8 cellular contexts compared by ENCODE assay signal in the genomic region with DNA sequence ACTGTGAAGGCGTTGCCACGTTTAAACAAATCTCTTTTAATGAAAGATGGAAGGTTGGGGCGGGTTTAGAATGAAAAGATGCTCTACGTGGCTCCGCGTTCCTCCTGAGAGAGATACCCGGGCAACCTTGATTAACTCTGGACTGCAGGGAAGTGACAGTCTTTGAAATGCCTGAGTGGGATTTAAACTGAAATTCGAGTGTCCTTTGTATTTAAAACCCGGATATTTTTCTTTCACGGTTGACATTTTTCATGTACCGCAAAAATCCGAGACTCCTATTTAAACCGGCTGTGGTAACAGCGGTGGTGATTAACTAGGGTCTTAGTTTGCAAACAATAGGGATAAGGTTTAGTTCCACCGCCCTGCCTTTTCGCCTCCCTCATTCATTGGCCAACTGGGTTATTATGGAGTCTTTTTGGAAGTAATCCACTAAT. TPM values are rescaled to one million over a fixed set of nuclear protein-coding genes. Genes with fewer than 3 reads are reported as not detected.
DNase-seq lines count a peak whose midpoint lies in the region; ATAC-seq and TF ChIP-seq lines count a peak whose summit lies in the region.

No MANE protein-coding gene starts in this region.

- no peak overlapping the region for H3K27ac ChIP-seq in urinary bladder (ENCODE audit: low read depth)

- intact Hi-C loops in dendritic cell treated with granulocyte-macrophage colony-stimulating factor and Interleukin-4, amounts not matched to agents 40 ng/mL and 50 ng/mL, for 4 days (cut with micrococcal nuclease) = loop anchor here (1.0 to 5.0 kb wide), 2 partner anchors 48 to 63 kb away; a partner anchor contains a TSS

- WGBS in urinary bladder = under 1% methylated on average over 16 of the region's 16 CpGs

- peak overlapping the region; percentile 98 for H3K27ac Mint-ChIP-seq in activated T-cell treated with anti-CD3 and anti-CD28 coated beads, Interleukin-2, amount 50 U/mL, for 72 hours
- H3K27ac Mint-ChIP-seq in dendritic cell treated with granulocyte-macrophage colony-stimulating factor and Interleukin-4, amounts not matched to agents 40 ng/mL and 50 ng/mL, for 4 days = peak overlapping the region; percentile 99
- H3K27ac Mint-ChIP-seq in memory B cell = peak overlapping the region; percentile 94

- DNase-seq in activated T-cell treated with anti-CD3 and anti-CD28 coated beads, Interleukin-2, amount 50 U/mL, for 72 hours = peak; percentile 4 to 13
- no peak for DNase-seq in activated T-cell treated with anti-CD3 and anti-CD28 coated beads, Interleukin-2, amount 50 U/mL, for 48 hours
- DNase-seq in OCI-M1 (lab: John Stamatoyannopoulos, UW) (peak; percentile 48), memory B cell (ENCODE audit: low spot score in 2 of 2) (no peak), GM10266 (ENCODE audit: extremely low spot score) (no peak)

- H3K4me3 Mint-ChIP-seq in activated T-cell treated with anti-CD3 and anti-CD28 coated beads, Interleukin-2, amount 50 U/mL, for 72 hours = peak overlapping the region; percentile 98 to 99
- H3K4me3 Mint-ChIP-seq in dendritic cell treated with granulocyte-macrophage colony-stimulating factor and Interleukin-4, amounts not matched to agents 40 ng/mL and 50 ng/mL, for 4 days = peak overlapping the region; percentile 100
- H3K4me3 Mint-ChIP-seq in memory B cell = peak overlapping the region; percentile 100

- H3K4me1 Mint-ChIP-seq in activated T-cell treated with anti-CD3 and anti-CD28 coated beads, Interleukin-2, amount 50 U/mL, for 72 hours (ENCODE audit: low read depth) = peaks cover 35% of the 10 kb centered on the region
- peaks cover 18% of the 10 kb centered on the region for H3K4me1 Mint-ChIP-seq in dendritic cell treated with granulocyte-macrophage colony-stimulating factor and Interleukin-4, amounts not matched to agents 40 ng/mL and 50 ng/mL, for 4 days (ENCODE audit: low read depth)
- H3K4me1 Mint-ChIP-seq in memory B cell = peaks cover 18% of the 10 kb centered on the region

- no peaks in the 10 kb centered on the region for H3K4me1 ChIP-seq in urinary bladder (ENCODE audit: insufficient read depth)

- H3K36me3 Mint-ChIP-seq in activated T-cell treated with anti-CD3 and anti-CD28 coated beads, Interleukin-2, amount 50 U/mL, for 72 hours (ENCODE audit: insufficient read depth in 2 of 2) = peaks cover 5 to 7% of the 10 kb centered on the region in 2 donors
- H3K36me3 Mint-ChIP-seq in dendritic cell treated with granulocyte-macrophage colony-stimulating factor and Interleukin-4, amounts not matched to agents 40 ng/mL and 50 ng/mL, for 4 days (ENCODE audit: low read depth) = peaks cover 29% of the 10 kb centered on the region
- H3K36me3 Mint-ChIP-seq in memory B cell = peaks cover 7% of the 10 kb centered on the region

- no peaks in the 10 kb centered on the region for H3K9me3 Mint-ChIP-seq in activated T-cell treated with anti-CD3 and anti-CD28 coated beads, Interleukin-2, amount 50 U/mL, for 72 hours
- H3K9me3 Mint-ChIP-seq in dendritic cell treated with granulocyte-macrophage colony-stimulating factor and Interleukin-4, amounts not matched to agents 40 ng/mL and 50 ng/mL, for 4 days = no peaks in the 10 kb centered on the region
- no peaks in the 10 kb centered on the region for H3K9me3 Mint-ChIP-seq in memory B cell

- no peak for TF ChIP-seq CTCF in GM10266 (IDR thresholded peaks at IDR 0.05; ENCODE audit: control insufficient read depth, insufficient read depth, low read depth, missing control alignments)

- peak; percentile 19 to 20 for ATAC-seq in activated T-cell treated with anti-CD3 and anti-CD28 coated beads, Interleukin-2, amount 50 U/mL, for 72 hours (replicated peaks in 1 of 2)
- ATAC-seq in HG03280 (IDR thresholded peaks at IDR 0.05; ENCODE audit: unreplicated experiment) = peak; percentile 8
- peak; percentile 12 for ATAC-seq in memory B cell (ENCODE audit: low read depth)

- H3K36me3 ChIP-seq in urinary bladder (ENCODE audit: insufficient read depth) = no peaks in the 10 kb centered on the region

- peak overlapping the region; percentile 80 for H3K4me3 ChIP-seq in urinary bladder (ENCODE audit: low read depth, low read length)

- no peaks in the 10 kb centered on the region for H3K27me3 Mint-ChIP-seq in activated T-cell treated with anti-CD3 and anti-CD28 coated beads, Interleukin-2, amount 50 U/mL, for 72 hours (ENCODE audit: low read depth)
- H3K27me3 Mint-ChIP-seq in dendritic cell treated with granulocyte-macrophage colony-stimulating factor and Interleukin-4, amounts not matched to agents 40 ng/mL and 50 ng/mL, for 4 days = peaks cover 2% of the 10 kb centered on the region
- no peaks in the 10 kb centered on the region for H3K27me3 Mint-ChIP-seq in memory B cell

RNA-seq across cellular contexts. Expression of a gene that starts 0.7 kb away (rescaled TPM):
- total RNA-seq in activated T-cell treated with anti-CD3 and anti-CD28 coated beads, Interleukin-2, amount 50 U/mL, for 72 hours = 10 to 100 TPM; 31.6 to 37.0 TPM
- total RNA-seq in urinary bladder = 45.6 TPM
- 5.8 TPM for polyA plus RNA-seq in urinary bladder

Comparison
In these comparisons a context has a peak if more than half of its experiments do, and no peak if none do; other contexts are left out.
1. DNase-seq: peak in activated T-cell treated with anti-CD3 and anti-CD28 coated beads, Interleukin-2, amount 50 U/mL, for 72 hours (2 of 2) and OCI-M1 (single experiment); none in activated T-cell treated with anti-CD3 and anti-CD28 coated beads, Interleukin-2, amount 50 U/mL, for 48 hours (0 of 2), memory B cell (0 of 2) and GM10266 (single experiment).
2. Peak in every context shown above with its lines, with median percentiles within 50 percentile points of each other: ATAC-seq, H3K27ac Mint-ChIP-seq and H3K4me3 Mint-ChIP-seq.